1 cellular context compared by ENCODE assay signal in the genomic region with DNA sequence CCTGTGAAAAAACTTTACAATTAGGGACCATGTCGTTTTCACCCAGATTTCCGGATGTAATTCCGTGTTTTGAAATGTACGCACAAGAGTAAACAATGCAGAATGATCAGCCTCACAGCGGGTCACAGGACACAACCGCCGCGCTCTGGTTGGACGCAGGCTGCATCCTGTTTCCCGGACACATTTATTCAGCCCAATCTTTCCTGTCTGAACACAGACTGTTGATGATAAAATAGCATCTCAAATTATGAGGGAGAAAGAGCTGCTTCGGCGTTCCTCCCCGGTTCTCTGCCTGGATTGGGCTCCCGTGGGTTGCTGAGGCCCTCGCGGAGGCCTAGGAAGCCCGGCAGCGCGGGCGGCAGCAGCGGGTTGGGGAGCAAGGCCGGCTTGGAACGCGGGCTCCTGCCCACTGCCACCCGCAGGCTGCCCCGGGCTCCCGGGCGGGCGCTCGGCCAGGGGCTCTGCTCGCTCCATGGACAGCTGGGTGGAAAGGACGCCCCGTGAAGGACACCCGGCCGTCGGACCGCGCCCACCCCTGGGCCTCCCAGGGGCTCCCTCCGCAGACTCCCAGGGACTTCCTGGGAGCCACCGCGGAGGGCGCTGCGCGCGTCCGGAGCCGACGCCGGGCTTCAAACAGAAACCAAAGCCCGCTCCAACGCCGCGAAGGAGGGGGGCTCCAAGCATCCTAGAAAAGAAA.
TF ChIP-seq lines count a peak whose summit lies in the region.

No MANE protein-coding gene starts in this region.

TF ChIP-seq in liver, 16 proteins besides CTCF, POLR2A, EP300 and RAD21 (continued from another document):
- TF ChIP-seq, protein P1, sequence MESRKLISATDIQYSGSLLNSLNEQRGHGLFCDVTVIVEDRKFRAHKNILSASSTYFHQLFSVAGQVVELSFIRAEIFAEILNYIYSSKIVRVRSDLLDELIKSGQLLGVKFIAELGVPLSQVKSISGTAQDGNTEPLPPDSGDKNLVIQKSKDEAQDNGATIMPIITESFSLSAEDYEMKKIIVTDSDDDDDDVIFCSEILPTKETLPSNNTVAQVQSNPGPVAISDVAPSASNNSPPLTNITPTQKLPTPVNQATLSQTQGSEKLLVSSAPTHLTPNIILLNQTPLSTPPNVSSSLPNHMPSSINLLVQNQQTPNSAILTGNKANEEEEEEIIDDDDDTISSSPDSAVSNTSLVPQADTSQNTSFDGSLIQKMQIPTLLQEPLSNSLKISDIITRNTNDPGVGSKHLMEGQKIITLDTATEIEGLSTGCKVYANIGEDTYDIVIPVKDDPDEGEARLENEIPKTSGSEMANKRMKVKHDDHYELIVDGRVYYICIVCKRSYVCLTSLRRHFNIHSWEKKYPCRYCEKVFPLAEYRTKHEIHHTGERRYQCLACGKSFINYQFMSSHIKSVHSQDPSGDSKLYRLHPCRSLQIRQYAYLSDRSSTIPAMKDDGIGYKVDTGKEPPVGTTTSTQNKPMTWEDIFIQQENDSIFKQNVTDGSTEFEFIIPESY (IDR thresholded peaks at IDR 0.05) = no peak
- peak; percentile 68 for TF ChIP-seq YY1 (IDR thresholded peaks at IDR 0.05)
- no peak for TF ChIP-seq EGR1 (IDR thresholded peaks at IDR 0.05; ENCODE audit: low read depth in 2 of 2)
- no peak for TF ChIP-seq JUND (IDR thresholded peaks at IDR 0.05)
- TF ChIP-seq HNF4A (conservative IDR thresholded peaks at IDR 0.05) = peak in 1 of 2 donors; percentile 2
- peak; percentile 26 for TF ChIP-seq NR2F2 (IDR thresholded peaks at IDR 0.05)
